In genomic region chr7:156178857-156179256, GRCh38 we compare ENCODE assay signal across 18 cellular contexts.
"Had no signal": no experiment of that assay in that cellular context is flagged by ENCODE, and none has a peak within 500 bp of the region (broad histone marks: within the 10 kb centered on the region; RNA-seq: fewer than 3 reads in every experiment).

No MANE protein-coding gene starts in this region.

- DNase-seq: cerebellar nuclear complex; colonic mucosa; effector CD4-positive, alpha-beta T cell; foreskin melanocyte; left ventricle myocardium inferior; mucosa of descending colon; naive thymus-derived CD8-positive, alpha-beta T cell; ovary; right cardiac atrium; small intestine; stimulated activated CD4-positive, alpha-beta T cell treated with anti-CD3 and anti-CD28 coated beads, Interleukin-4, amount 100 ng/mL, for 1 hour; stimulated activated CD8-positive, alpha-beta memory T cell treated with anti-CD3 and anti-CD28 coated beads, Interleukin-4, amount 100 ng/mL, for 48 hours; stimulated activated naive CD8-positive, alpha-beta T cell treated with anti-CD3 and anti-CD28 coated beads, Interleukin-15, Interleukin-2, amounts not matched to agents 100 U/mL and 50 U/mL, for 24 hours had no signal

- H3K4me3 ChIP-seq: colonic mucosa, heart left ventricle, left ventricle myocardium inferior, mucosa of descending colon, ovary, suprapubic skin, tibial artery had no signal

- H3K27me3 ChIP-seq: colonic mucosa, ovary had no signal

- H3K9me3 ChIP-seq: colonic mucosa, heart left ventricle, left ventricle myocardium inferior, mucosa of descending colon, ovary, suprapubic skin, tibial artery had no signal

- H3K27ac Mint-ChIP-seq: naive thymus-derived CD8-positive, alpha-beta T cell; progenitor cell of endocrine pancreas; stimulated activated effector memory CD8-positive, alpha-beta T cell treated with anti-CD3 and anti-CD28 coated beads, Interleukin-12 subunit alpha, Interleukin-12 subunit beta, amount 100 ng/mL, for 72 hours had no signal

- H3K36me3 ChIP-seq: colonic mucosa, heart left ventricle, left ventricle myocardium inferior, ovary, suprapubic skin, tibial artery had no signal

- ATAC-seq: heart left ventricle; mucosa of descending colon; naive thymus-derived CD8-positive, alpha-beta T cell; right cardiac atrium; stimulated activated effector memory CD8-positive, alpha-beta T cell treated with anti-CD3 and anti-CD28 coated beads, Interleukin-12 subunit alpha, Interleukin-12 subunit beta, amount 100 ng/mL, for 72 hours; stimulated activated naive CD8-positive, alpha-beta T cell treated with anti-CD3 and anti-CD28 coated beads, Interleukin-15, Interleukin-2, amounts not matched to agents 100 U/mL and 50 U/mL, for 24 hours had no signal

- H3K36me3 Mint-ChIP-seq: naive thymus-derived CD8-positive, alpha-beta T cell; stimulated activated effector memory CD8-positive, alpha-beta T cell treated with anti-CD3 and anti-CD28 coated beads, Interleukin-12 subunit alpha, Interleukin-12 subunit beta, amount 100 ng/mL, for 72 hours had no signal

- H3K4me1 ChIP-seq: colonic mucosa, heart left ventricle, left ventricle myocardium inferior, suprapubic skin, tibial artery had no signal

- H3K4me3 Mint-ChIP-seq: naive thymus-derived CD8-positive, alpha-beta T cell; stimulated activated effector memory CD8-positive, alpha-beta T cell treated with anti-CD3 and anti-CD28 coated beads, Interleukin-12 subunit alpha, Interleukin-12 subunit beta, amount 100 ng/mL, for 72 hours had no signal

- H3K27ac ChIP-seq: colonic mucosa, heart left ventricle, left ventricle myocardium inferior, ovary, suprapubic skin, tibial artery had no signal

- H3K4me1 Mint-ChIP-seq: naive thymus-derived CD8-positive, alpha-beta T cell; stimulated activated effector memory CD8-positive, alpha-beta T cell treated with anti-CD3 and anti-CD28 coated beads, Interleukin-12 subunit alpha, Interleukin-12 subunit beta, amount 100 ng/mL, for 72 hours had no signal

- H3K9me3 Mint-ChIP-seq: naive thymus-derived CD8-positive, alpha-beta T cell; stimulated activated effector memory CD8-positive, alpha-beta T cell treated with anti-CD3 and anti-CD28 coated beads, Interleukin-12 subunit alpha, Interleukin-12 subunit beta, amount 100 ng/mL, for 72 hours had no signal
